Comparison of ENCODE assay signal across 1 cellular context in the genomic region with DNA sequence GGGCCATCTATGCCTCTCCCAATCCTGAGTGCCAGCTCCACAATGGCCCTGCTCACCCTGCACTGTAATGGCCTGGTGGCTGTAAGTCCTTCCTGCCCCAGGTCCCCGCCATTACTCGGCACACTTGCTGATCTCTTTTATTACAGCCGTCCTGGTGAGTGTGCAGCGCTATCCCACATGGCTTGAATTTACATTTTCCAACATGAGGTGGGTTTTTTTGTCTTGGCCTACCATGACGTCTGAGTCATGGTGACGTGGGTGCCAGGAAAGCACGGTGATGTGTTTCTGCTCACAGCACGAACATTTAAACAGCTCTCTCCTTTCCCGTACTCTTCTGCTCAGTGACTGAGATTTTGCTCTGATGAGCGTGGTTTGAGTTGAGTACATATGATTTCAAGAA.
TF ChIP-seq lines count a peak whose summit lies in the region.

No MANE protein-coding gene starts in this region.

TF ChIP-seq in H1, 55 proteins besides CTCF, POLR2A, EP300 and RAD21:
- TF ChIP-seq SIN3A (conservative IDR thresholded peaks at IDR 0.05 in 1 of 2, IDR thresholded peaks at IDR 0.05 in 1 of 2; ENCODE audit: low read depth in 1 of 2, low read length in 2 of 2) (no peak), KDM5A (IDR thresholded peaks at IDR 0.05; ENCODE audit: low read length) (no peak), USF2 (IDR thresholded peaks at IDR 0.05; ENCODE audit: low read length) (no peak), ZNF274 (IDR thresholded peaks at IDR 0.05; ENCODE audit: borderline replicate concordance, extremely low read depth, low read length) (no peak), CREB1 (IDR thresholded peaks at IDR 0.05) (no peak), EZH2 (IDR thresholded peaks at IDR 0.05; ENCODE audit: low read depth, low read length, severe bottlenecking) (no peak), KDM1A (IDR thresholded peaks at IDR 0.05; ENCODE audit: borderline replicate concordance, low read length) (no peak), MAX (IDR thresholded peaks at IDR 0.05) (no peak), SP1 (IDR thresholded peaks at IDR 0.05; ENCODE audit: low read depth, low read length) (no peak), SRF (IDR thresholded peaks at IDR 0.05; ENCODE audit: low read depth, low read length) (no peak), TAF1 (IDR thresholded peaks at IDR 0.05; ENCODE audit: low read depth, low read length) (no peak), CTBP2 (IDR thresholded peaks at IDR 0.05; ENCODE audit: borderline replicate concordance, insufficient read depth, insufficient read length, low read length) (no peak), PHF8 (conservative IDR thresholded peaks at IDR 0.05; ENCODE audit: low read depth, low read length) (no peak), TCF12 (IDR thresholded peaks at IDR 0.05; ENCODE audit: low read depth, low read length) (no peak), CHD1 (IDR thresholded peaks at IDR 0.05; ENCODE audit: low read depth, low read length) (no peak)
